Comparison of ENCODE assay signal across 1 cellular context in the genomic region with DNA sequence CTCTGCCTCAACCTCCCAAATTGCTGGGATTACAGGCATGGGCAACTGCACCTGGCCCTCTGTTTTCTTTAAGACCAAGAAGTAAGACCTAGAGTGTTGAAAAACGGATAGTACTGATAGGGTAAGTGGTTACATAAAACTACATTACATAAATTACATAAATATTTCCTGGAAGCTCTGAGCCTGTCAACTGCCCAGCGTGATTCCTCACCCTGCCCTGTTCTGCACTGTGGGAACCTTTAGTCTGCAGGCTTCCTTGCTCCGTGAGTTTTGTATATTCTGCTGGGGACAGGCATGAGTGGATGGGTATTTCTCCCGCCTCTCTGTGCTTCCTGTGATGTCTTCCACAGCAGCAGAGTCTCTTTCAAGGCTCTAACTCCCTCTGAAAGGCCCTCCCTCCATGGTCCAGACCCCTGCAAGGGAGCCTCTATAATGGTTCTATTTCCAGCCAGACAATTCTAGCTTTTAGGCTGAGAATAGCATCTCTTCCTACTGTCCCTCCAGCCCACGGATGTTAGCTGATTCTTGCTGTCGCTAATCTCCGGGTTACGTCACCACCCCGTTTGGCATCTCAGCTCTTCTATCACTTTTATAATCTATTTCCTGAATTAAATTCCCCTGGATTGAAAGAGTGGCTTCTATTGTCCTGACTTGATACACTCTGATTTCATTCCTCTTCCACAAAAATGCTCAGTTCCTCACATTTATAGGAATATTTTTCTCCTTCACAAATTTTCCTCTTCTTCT.
TF ChIP-seq lines count a peak whose summit lies in the region.

No MANE protein-coding gene starts in this region.

TF ChIP-seq in H1, 55 proteins besides CTCF, POLR2A, EP300 and RAD21:
- no peak for TF ChIP-seq MAFK (IDR thresholded peaks at IDR 0.05; ENCODE audit: low read depth, low read length)
- TF ChIP-seq EZH2 (IDR thresholded peaks at IDR 0.05; ENCODE audit: low read depth, low read length, severe bottlenecking), result no peak
- no peak for TF ChIP-seq CEBPB (IDR thresholded peaks at IDR 0.05; ENCODE audit: low read depth, low read length)
- TF ChIP-seq CBX5 (IDR thresholded peaks at IDR 0.05; ENCODE audit: low read depth, low read length), result no peak
- TF ChIP-seq BCL11A (IDR thresholded peaks at IDR 0.05; ENCODE audit: low read depth in 2 of 2, low read length in 2 of 2), result no peak
- TF ChIP-seq, protein P1, sequence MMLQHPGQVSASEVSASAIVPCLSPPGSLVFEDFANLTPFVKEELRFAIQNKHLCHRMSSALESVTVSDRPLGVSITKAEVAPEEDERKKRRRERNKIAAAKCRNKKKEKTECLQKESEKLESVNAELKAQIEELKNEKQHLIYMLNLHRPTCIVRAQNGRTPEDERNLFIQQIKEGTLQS (IDR thresholded peaks at IDR 0.05; ENCODE audit: insufficient read depth, low read depth, low read length), result no peak
- TF ChIP-seq TAF7 (optimal IDR thresholded peaks at IDR 0.05; ENCODE audit: borderline replicate concordance, low read depth, low read length), result no peak
- TF ChIP-seq SIRT6 (IDR thresholded peaks at IDR 0.05; ENCODE audit: low read length), result no peak
TF ChIP-seq in H1: peak in this region for 0.
